In the genomic region with DNA sequence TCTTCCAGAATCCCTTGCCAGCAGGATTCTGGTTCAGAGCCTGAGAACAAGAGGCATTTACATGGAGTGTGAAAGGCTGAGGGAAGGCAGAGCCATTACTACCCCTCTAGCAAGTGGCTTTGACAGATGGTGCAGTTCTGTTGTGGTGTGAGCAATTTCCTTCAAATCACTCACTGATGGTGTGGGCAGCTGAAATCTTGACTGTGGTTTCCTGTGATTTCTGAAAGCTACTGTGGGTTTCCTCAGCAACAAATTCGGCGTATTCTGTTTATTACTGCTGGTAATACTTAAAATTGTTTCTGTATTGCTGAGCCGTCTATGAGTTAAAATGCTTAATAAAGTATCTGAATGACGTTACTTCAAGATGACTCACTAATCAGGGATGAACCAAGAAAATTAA, we compare ENCODE assay signal across 8 cellular contexts.
DNase-seq lines count a peak whose midpoint lies in the region; ATAC-seq and TF ChIP-seq lines count a peak whose summit lies in the region.

No MANE protein-coding gene starts in this region.

- H3K9me3 ChIP-seq in CD8-positive, alpha-beta memory T cell (ENCODE audit: low read length), result no peaks in the 10 kb centered on the region
- no peaks in the 10 kb centered on the region for H3K9me3 ChIP-seq in prostate gland

- no peak for TF ChIP-seq CTCF in prostate gland (IDR thresholded peaks at IDR 0.05)

- peak; percentile 4 for DNase-seq in T1000 (lab: John Stamatoyannopoulos, UW)
- peak; percentile 2 for DNase-seq in medulla oblongata (ENCODE audit: extremely low spot score)
- no peak for DNase-seq in CD8-positive, alpha-beta memory T cell
- DNase-seq in prostate gland (ENCODE audit: low spot score), result no peak
- no peak for DNase-seq in HUDEP-2 (lab: John Stamatoyannopoulos, UW; ENCODE audit: unreplicated experiment in 76 of 76)

- WGBS in prostate gland, result 76% methylated on average over 4 of the region's 4 CpGs

- H3K36me3 Mint-ChIP-seq in CD8-positive, alpha-beta memory T cell, result no peaks in the 10 kb centered on the region

- ATAC-seq in GM18511 (IDR thresholded peaks at IDR 0.05; ENCODE audit: unreplicated experiment) (peak; percentile 58), HG03097 (IDR thresholded peaks at IDR 0.05; ENCODE audit: low FRiP score, unreplicated experiment) (peak; percentile 77), GM18873 (IDR thresholded peaks at IDR 0.05; ENCODE audit: low FRiP score, unreplicated experiment) (no peak)

- no peaks in the 10 kb centered on the region for H3K27me3 ChIP-seq in CD8-positive, alpha-beta memory T cell (ENCODE audit: insufficient read depth, low read length, poor library complexity, severe bottlenecking)
- no peaks in the 10 kb centered on the region for H3K27me3 ChIP-seq in prostate gland (replicated peaks; ENCODE audit: insufficient read depth)

- peaks cover 0 to 7% (median 0%) of the 10 kb centered on the region in 5 donors for H3K9me3 Mint-ChIP-seq in CD8-positive, alpha-beta memory T cell

- CTCF ChIA-PET in CD8-positive, alpha-beta memory T cell (lab: Charles Lee), result no interaction called here

- POLR2A ChIA-PET in CD8-positive, alpha-beta memory T cell (lab: Charles Lee), result no interaction called here

- no peak overlapping the region for H3K27ac ChIP-seq in CD8-positive, alpha-beta memory T cell (ENCODE audit: low read depth, low read length)
- H3K27ac ChIP-seq in prostate gland, result no peak overlapping the region

- H3K4me1 ChIP-seq in CD8-positive, alpha-beta memory T cell (ENCODE audit: insufficient read depth, low read length), result no peaks in the 10 kb centered on the region
- H3K4me1 ChIP-seq in prostate gland (replicated peaks), result no peaks in the 10 kb centered on the region

- H3K27me3 Mint-ChIP-seq in CD8-positive, alpha-beta memory T cell, result peaks cover 0 to 2% of the 10 kb centered on the region in 2 donors

- H3K36me3 ChIP-seq in CD8-positive, alpha-beta memory T cell (ENCODE audit: insufficient read depth, low read length), result no peaks in the 10 kb centered on the region
- H3K36me3 ChIP-seq in prostate gland, result no peaks in the 10 kb centered on the region

- no peak overlapping the region for H3K27ac Mint-ChIP-seq in CD8-positive, alpha-beta memory T cell

- no peak for TF ChIP-seq POLR2A in prostate gland (IDR thresholded peaks at IDR 0.05)

- no peak overlapping the region for H3K4me3 Mint-ChIP-seq in CD8-positive, alpha-beta memory T cell

- no peak overlapping the region for H3K4me3 ChIP-seq in CD8-positive, alpha-beta memory T cell (ENCODE audit: low read length)
- no peak overlapping the region for H3K4me3 ChIP-seq in prostate gland

- peaks cover 0 to 6% (median 0%) of the 10 kb centered on the region in 3 donors for H3K4me1 Mint-ChIP-seq in CD8-positive, alpha-beta memory T cell

- intact Hi-C loops in prostate gland (cut with DNase I), result no loop called here

Comparison
In these comparisons a context has a peak if more than half of its experiments do, and no peak if none do; other contexts are left out.
1. DNase-seq: peak in T1000 (single experiment) and medulla oblongata (single experiment); none in CD8-positive, alpha-beta memory T cell (0 of 5), prostate gland (single experiment) and HUDEP-2 (0 of 76).